8 cellular contexts compared by ENCODE assay signal in genomic region chr15:88621789-88622604, GRCh38. TPM values are rescaled to one million over a fixed set of nuclear protein-coding genes. Genes with fewer than 3 reads are reported as not detected.
DNase-seq lines count a peak whose midpoint lies in the region; ATAC-seq and TF ChIP-seq lines count a peak whose summit lies in the region.

No MANE protein-coding gene starts in this region.

- peak overlapping the region; percentile 89 for H3K4me3 Mint-ChIP-seq in endodermal cell
- peak overlapping the region; percentile 85 to 97 (median 90) for H3K4me3 Mint-ChIP-seq in naive thymus-derived CD8-positive, alpha-beta T cell

- no peaks in the 10 kb centered on the region for H3K27me3 Mint-ChIP-seq in endodermal cell (ENCODE audit: insufficient read depth)
- H3K27me3 Mint-ChIP-seq in naive thymus-derived CD8-positive, alpha-beta T cell: peaks cover 0 to 9% (median 6%) of the 10 kb centered on the region in 5 donors

- POLR2A ChIA-PET in naive thymus-derived CD8-positive, alpha-beta T cell (lab: Charles Lee): interaction anchor here (0.5 to 2.1 kb wide), 13 partner anchors 8 to 281 kb away, joined by 3 to 16 read pairs (median 6); partner anchors contain the start of genes MRPL46 and MRPS11

- peaks cover 42% of the 10 kb centered on the region for H3K4me1 Mint-ChIP-seq in endodermal cell
- peaks cover 29 to 56% (median 50%) of the 10 kb centered on the region in 4 donors for H3K4me1 Mint-ChIP-seq in naive thymus-derived CD8-positive, alpha-beta T cell

- H3K9me3 ChIP-seq in HUES64 (ENCODE audit: insufficient read depth, low read depth, low read length) (no peaks in the 10 kb centered on the region), endodermal cell (ENCODE audit: control insufficient read depth, low read length) (no peaks in the 10 kb centered on the region)

- DNase-seq in AG10803 (ENCODE audit: low read depth) (peak; percentile 55), endodermal cell (peak; percentile 47), NCI-H128 (lab: John Stamatoyannopoulos, UW; ENCODE audit: unreplicated experiment) (no peak)
- DNase-seq in naive thymus-derived CD8-positive, alpha-beta T cell: peak in 7 of 10 donors; percentile 34 to 79 (median 67)

- H3K27ac Mint-ChIP-seq in endodermal cell: peak overlapping the region; percentile 91
- peak overlapping the region; percentile 87 to 100 (median 96) for H3K27ac Mint-ChIP-seq in naive thymus-derived CD8-positive, alpha-beta T cell

- H3K27me3 ChIP-seq in HUES64 (ENCODE audit: insufficient read depth, low read length): no peaks in the 10 kb centered on the region
- no peaks in the 10 kb centered on the region for H3K27me3 ChIP-seq in endodermal cell (ENCODE audit: control insufficient read depth, insufficient read depth, low read length, poor library complexity, severe bottlenecking)

- peak overlapping the region; percentile 91 for H3K27ac ChIP-seq in HUES64 (ENCODE audit: low read depth, low read length)
- H3K27ac ChIP-seq in VCaP: peak overlapping the region; percentile 88
- H3K27ac ChIP-seq in endodermal cell (ENCODE audit: low read depth, low read length): peak overlapping the region; percentile 76

- WGBS in HUES64: under 1% methylated on average over 13 of the region's 17 CpGs
- WGBS in endodermal cell (ENCODE audit: insufficient coverage in 1 of 2, insufficient read length in 1 of 2), 2 experiments: 3 to 8% methylated on average over 13 to 17 of the region's 17 CpGs

- H3K36me3 Mint-ChIP-seq in endodermal cell (ENCODE audit: low read depth): peaks cover 40% of the 10 kb centered on the region
- peaks cover 0 to 3% (median 0%) of the 10 kb centered on the region in 3 donors for H3K36me3 Mint-ChIP-seq in naive thymus-derived CD8-positive, alpha-beta T cell

- TF ChIP-seq POLR2A in GM19193 (IDR thresholded peaks at IDR 0.05; ENCODE audit: extremely low read depth, insufficient read depth, insufficient read length): peak; percentile 47

- H3K4me3 ChIP-seq in AG10803 (ENCODE audit: low read length) (peak overlapping the region; percentile 78), HUES64 (ENCODE audit: low read length) (peak overlapping the region; percentile 99), endodermal cell (ENCODE audit: low read length) (peak overlapping the region; percentile 83)

- TF ChIP-seq CTCF in AG10803 (conservative IDR thresholded peaks at IDR 0.05; ENCODE audit: low read length) (no peak), VCaP (conservative IDR thresholded peaks at IDR 0.05) (no peak), endodermal cell (conservative IDR thresholded peaks at IDR 0.05) (no peak)

- H3K9ac ChIP-seq in HUES64 (ENCODE audit: low read depth, low read length): peak overlapping the region; percentile 98
- H3K9ac ChIP-seq in endodermal cell (ENCODE audit: extremely low read depth, low read length, poor library complexity, severe bottlenecking): peak overlapping the region; percentile 83

- H3K9me3 Mint-ChIP-seq in endodermal cell: no peaks in the 10 kb centered on the region
- no peaks in the 10 kb centered on the region for H3K9me3 Mint-ChIP-seq in naive thymus-derived CD8-positive, alpha-beta T cell

- H3K36me3 ChIP-seq in HUES64 (ENCODE audit: insufficient read depth, low read length) (peaks cover 35% of the 10 kb centered on the region), endodermal cell (ENCODE audit: control insufficient read depth, insufficient read depth, low read length) (peaks cover 66% of the 10 kb centered on the region)

- peaks cover 44% of the 10 kb centered on the region for H3K4me1 ChIP-seq in HUES64 (ENCODE audit: insufficient read depth, low read length)
- no peaks in the 10 kb centered on the region for H3K4me1 ChIP-seq in endodermal cell (ENCODE audit: control insufficient read depth, insufficient read depth, low read length)

- ATAC-seq in naive thymus-derived CD8-positive, alpha-beta T cell: peak; percentile 43 to 52
- ATAC-seq in GM21619 (IDR thresholded peaks at IDR 0.05; ENCODE audit: unreplicated experiment): no peak

RNA-seq across cellular contexts. Expression of gene AEN, which starts 0.9 kb away (rescaled TPM):
- 79.1 TPM for polyA plus RNA-seq in HUES64 (2013, experiment 1 of 2)
- 69.9 TPM for polyA plus RNA-seq in HUES64 (2013, experiment 2 of 2)
- 10 to 100 TPM; 64.7 to 76.4 TPM for total RNA-seq in endodermal cell
- 43.9 TPM for polyA plus RNA-seq in endodermal cell (2013, experiment 1 of 2)
- polyA plus RNA-seq in endodermal cell (2013, experiment 2 of 2): 42.6 TPM
- 10 to 100 TPM; 49.6 to 51.6 TPM for total RNA-seq in naive thymus-derived CD8-positive, alpha-beta T cell
- 10 to 100 TPM; 18.0 to 32.9 (median 25.7) TPM for polyA plus RNA-seq in naive thymus-derived CD8-positive, alpha-beta T cell

RNA-seq across cellular contexts. Expression of gene ISG20, which starts 16.8 kb away (rescaled TPM):
- polyA plus RNA-seq in HUES64 (2013, experiment 1 of 2): 1.2 TPM
- 2.4 TPM for polyA plus RNA-seq in HUES64 (2013, experiment 2 of 2)
- 10 to 100 TPM in 1 of 2 donors, 1 to 10 TPM in 1; 9.3 to 11.4 TPM for total RNA-seq in endodermal cell
- 2.8 TPM for polyA plus RNA-seq in endodermal cell (2013, experiment 1 of 2)
- 1.9 TPM for polyA plus RNA-seq in endodermal cell (2013, experiment 2 of 2)
- total RNA-seq in naive thymus-derived CD8-positive, alpha-beta T cell: 100 to 1,000 TPM; 142 to 143 TPM
- polyA plus RNA-seq in naive thymus-derived CD8-positive, alpha-beta T cell: 100 to 1,000 TPM; 422 to 562 (median 537) TPM

Comparison
In these comparisons a context has a peak if more than half of its experiments do, and no peak if none do; other contexts are left out.
1. RNA of gene ISG20, which starts 16.8 kb away (total RNA-seq): 142 to 143 TPM in naive thymus-derived CD8-positive, alpha-beta T cell; 9.3 to 11.4 TPM in endodermal cell; every median in the first group is over 10 times any median in the second.
2. Peak in every context shown above with its lines, with median percentiles within 50 percentile points of each other: H3K4me3 ChIP-seq and H3K27ac ChIP-seq.